23 cellular contexts compared by ENCODE assay signal in the genomic region with DNA sequence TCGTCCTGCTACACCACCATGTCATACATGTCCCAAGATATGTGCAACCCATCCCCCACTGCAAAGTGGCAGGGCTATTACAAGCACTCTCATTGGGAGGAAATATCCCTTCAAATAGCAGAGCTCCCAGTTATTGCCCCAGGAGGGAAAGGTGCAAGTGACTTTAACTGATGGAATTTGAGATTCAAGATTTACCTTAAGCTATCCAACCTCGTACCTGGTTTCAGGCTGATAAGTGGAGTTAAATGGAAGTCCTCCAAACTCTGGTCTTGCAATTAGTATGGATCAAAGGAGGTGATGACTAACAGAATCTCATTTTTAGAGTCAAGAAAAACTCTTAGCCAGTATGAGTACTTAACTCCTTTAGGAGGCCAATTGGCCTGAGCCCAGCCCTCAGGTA. TPM values are rescaled to one million over a fixed set of nuclear protein-coding genes. Genes with fewer than 3 reads are reported as not detected.
A peak's percentile ranks its signal among the peaks of the same experiment; 100 is the strongest.
DNase-seq lines count a peak whose midpoint lies in the region; TF ChIP-seq lines count a peak whose summit lies in the region.
"Had no signal": no experiment of that assay in that cellular context is flagged by ENCODE, and none has a peak within 500 bp of the region (broad histone marks: within the 10 kb centered on the region; RNA-seq: fewer than 3 reads in every experiment).

No MANE protein-coding gene starts in this region.

- WGBS in thyroid gland, 2 donors: 69 to 75% methylated on average over 2 of the region's 2 CpGs
- 43 to 76% methylated on average over 2 of the region's 2 CpGs for WGBS in tibial nerve, 2 donors

- H3K36me3 ChIP-seq in muscle layer of duodenum (ENCODE audit: control insufficient read depth in 1 of 2, insufficient read depth in 2 of 2, low read length in 2 of 2) (no peaks in the 10 kb centered on the region), thyroid gland (no peaks in the 10 kb centered on the region), tibial nerve (no peaks in the 10 kb centered on the region)
- H3K36me3 ChIP-seq: prostate gland had no signal

- TF ChIP-seq EP300 in tibial nerve (IDR thresholded peaks at IDR 0.05): no peak

- intact Hi-C loops in thyroid gland (cut with DNase I): no loop called here

- peaks cover 11% of the 10 kb centered on the region for H3K27me3 ChIP-seq in muscle layer of duodenum (ENCODE audit: low read depth, low read length)
- no peaks in the 10 kb centered on the region for H3K27me3 ChIP-seq in thyroid gland
- H3K27me3 ChIP-seq in tibial nerve: peaks cover 0 to 23% of the 10 kb centered on the region in 2 donors

- H3K9me3 ChIP-seq in muscle layer of duodenum (ENCODE audit: control insufficient read depth in 1 of 2, low read length in 2 of 2) (no peaks in the 10 kb centered on the region), thyroid gland (no peaks in the 10 kb centered on the region), tibial nerve (no peaks in the 10 kb centered on the region)
- H3K9me3 ChIP-seq: mucosa of descending colon, prostate gland, SJSA1 had no signal

- TF ChIP-seq CTCF in coronary artery (IDR thresholded peaks at IDR 0.05): no peak
- TF ChIP-seq CTCF in fibroblast of pulmonary artery (IDR thresholded peaks at IDR 0.05; ENCODE audit: low read length, missing control alignments): no peak
- no peak for TF ChIP-seq CTCF in thyroid gland (IDR thresholded peaks at IDR 0.05)
- TF ChIP-seq CTCF in tibial nerve (IDR thresholded peaks at IDR 0.05): no peak

- DNase-seq in coronary artery (ENCODE audit: low spot score) (no peak), fibroblast of pulmonary artery (ENCODE audit: low read depth) (no peak), thyroid gland (no peak), iPS-NIHi11 (ENCODE audit: low spot score) (no peak), tibial nerve (ENCODE audit: low spot score in 2 of 2) (no peak), NCI-H1092 (lab: John Stamatoyannopoulos, UW) (no peak)
- DNase-seq: activated CD4-positive, alpha-beta T cell treated with anti-CD3 and anti-CD28 coated beads for 1 hour; activated CD8-positive, alpha-beta T cell treated with anti-CD3 and anti-CD28 coated beads, Interleukin-2, amount 10 ng/mL, durations not matched to agents 7 days and 5 days; activated effector memory CD4-positive, alpha-beta T cell treated with anti-CD3 and anti-CD28 coated beads, Interleukin-2, amount 50 U/mL, for 16 hours; activated naive CD8-positive, alpha-beta T cell treated with anti-CD3 and anti-CD28 coated beads, Interleukin-2, amount 50 U/mL, for 24 hours; activated T-cell treated with anti-CD3 and anti-CD28 coated beads for 4 hours; CD4-positive, alpha-beta T cell; H7; mucosa of descending colon; NCI-H1436 treated with DMSO at 0.1 percent for 48 hours; NCI-H2107; stimulated activated CD4-positive, alpha-beta T cell treated with anti-CD3 and anti-CD28 coated beads, Interleukin-2, amount 100 ng/mL, for 24 hours; T-cell had no signal

- no peak for TF ChIP-seq POLR2A in thyroid gland (IDR thresholded peaks at IDR 0.05)
- TF ChIP-seq POLR2A in tibial nerve (IDR thresholded peaks at IDR 0.05): no peak

- H3K27ac ChIP-seq in coronary artery (no peak overlapping the region), muscle layer of duodenum (ENCODE audit: low read length) (no peak overlapping the region), thyroid gland (peak overlapping the region in 1 of 3 donors; percentile 90), tibial nerve (no peak overlapping the region)
- H3K27ac ChIP-seq: KMS-11, SJSA1 had no signal

- H3K4me1 ChIP-seq in muscle layer of duodenum (ENCODE audit: control insufficient read depth in 1 of 2, insufficient read depth in 2 of 2, low read length in 2 of 2): peaks cover 0 to 14% of the 10 kb centered on the region in 2 donors
- peaks cover 12 to 30% of the 10 kb centered on the region in 2 donors for H3K4me1 ChIP-seq in thyroid gland
- H3K4me1 ChIP-seq in tibial nerve: peaks cover 0 to 17% (median 3%) of the 10 kb centered on the region in 4 donors
- H3K4me1 ChIP-seq: prostate gland had no signal

- H3K4me3 ChIP-seq in coronary artery (peak overlapping the region; percentile 72), fibroblast of pulmonary artery (replicated peaks; ENCODE audit: low read depth, low read length) (peak overlapping the region; percentile 67), muscle layer of duodenum (ENCODE audit: low read depth in 1 of 2, low read length in 2 of 2) (peak overlapping the region; percentile 11 to 63), thyroid gland (replicated peaks in 1 of 3) (peak overlapping the region in 2 of 3 donors; percentile 2 to 66), tibial nerve (no peak overlapping the region)
- H3K4me3 ChIP-seq: mucosa of descending colon, SJSA1 had no signal

RNA-seq across cellular contexts. Expression of a gene that starts 2.1 kb away (rescaled TPM):
- total RNA-seq in thyroid gland (10 to 100 TPM; 26.0 to 76.6 (median 41.0) TPM), tibial nerve (10 to 100 TPM in 3 of 4 donors, 1 to 10 TPM in 1; 8.8 to 22.9 (median 12.2) TPM)
- total RNA-seq: activated CD8-positive, alpha-beta T cell treated with anti-CD3 and anti-CD28 coated beads, Interleukin-2, amount 10 ng/mL, durations not matched to agents 7 days and 5 days; CD4-positive, alpha-beta T cell; NCI-H460 had no signal

Comparison
In these comparisons a context has a peak if more than half of its experiments do, and no peak if none do; other contexts are left out.
1. H3K4me3 ChIP-seq: peak in coronary artery (single experiment), fibroblast of pulmonary artery (single experiment), muscle layer of duodenum (2 of 2) and thyroid gland (2 of 3); none in tibial nerve (0 of 4).